8 cellular contexts compared by ENCODE assay signal in the genomic region with DNA sequence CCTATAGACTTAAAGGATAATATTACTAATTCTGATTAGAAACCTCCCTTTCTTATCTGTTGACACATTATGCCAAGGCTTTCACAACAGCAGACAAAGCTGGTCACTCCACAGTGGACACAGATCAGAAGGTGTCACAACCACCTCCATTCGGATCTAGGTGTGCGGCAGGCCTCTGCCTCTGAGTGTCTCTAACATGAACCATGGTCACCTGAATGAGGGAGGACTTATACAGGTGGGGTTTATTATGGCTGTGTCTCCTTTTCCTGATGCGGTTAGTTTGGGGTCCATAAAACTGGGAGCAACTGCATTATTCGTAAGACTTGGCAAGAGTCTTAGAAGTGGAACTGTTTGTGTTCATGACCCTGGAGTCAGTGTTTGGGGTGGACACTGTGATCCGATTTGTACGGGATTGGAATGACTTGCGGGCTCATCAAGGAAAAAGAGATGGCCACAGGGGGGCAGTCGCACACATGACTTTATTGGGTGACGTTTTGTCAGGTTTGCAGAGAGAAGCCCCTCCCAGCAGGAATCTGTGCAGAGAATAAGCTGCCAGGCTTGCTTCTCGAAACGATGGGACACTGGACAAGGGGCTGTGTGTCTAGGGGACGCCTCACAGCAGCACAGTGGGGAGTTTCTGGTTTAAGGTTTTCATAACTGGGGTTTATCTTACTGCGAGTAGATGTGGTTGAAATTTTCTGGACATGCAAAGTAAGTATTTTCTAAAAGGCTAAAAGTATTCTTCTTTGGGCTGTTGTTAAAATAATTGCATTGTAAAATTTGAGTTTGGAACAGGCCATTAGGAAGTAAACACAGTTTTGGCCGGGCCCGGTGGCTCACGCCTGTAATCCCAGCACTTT.
DNase-seq lines count a peak whose midpoint lies in the region; ATAC-seq and TF ChIP-seq lines count a peak whose summit lies in the region.

No MANE protein-coding gene starts in this region.

- no peaks in the 10 kb centered on the region for H3K9me3 ChIP-seq in WERI-Rb-1 (ENCODE audit: severe bottlenecking)
- no peaks in the 10 kb centered on the region for H3K9me3 ChIP-seq in left lung

- DNase-seq in AG09309 (ENCODE audit: low read depth) (no peak), GM19238 (ENCODE audit: insufficient read length, low spot score) (peak; percentile 18), NCI-H1694 treated with DMSO at 0.1 percent for 48 hours (lab: John Stamatoyannopoulos, UW) (peak; percentile 70), WERI-Rb-1 (peak; percentile 71), cerebellum (ENCODE audit: low spot score) (peak; percentile 37), left lung (peak in 1 of 2 donors; percentile 40)
- DNase-seq in stimulated activated CD4-positive, alpha-beta T cell treated with anti-CD3 and anti-CD28 coated beads, Interleukin-4, amount 100 ng/mL, for 48 hours (ENCODE audit: low read depth in 2 of 2) = peak; percentile 49 to 66

- peak; percentile 85 for ATAC-seq in left lung
- no peak for ATAC-seq in GM21515 (IDR thresholded peaks at IDR 0.05; ENCODE audit: unreplicated experiment)

- intact Hi-C loops in left lung (cut with DNase I) = loop anchor here in 1 of 2 donors (5.0 kb wide), 1 partner anchor 140 kb away; no protein-coding TSS in a partner anchor

- H3K4me3 ChIP-seq in AG09309 (ENCODE audit: control insufficient read depth, low read depth, low read length) (no peak overlapping the region), WERI-Rb-1 (ENCODE audit: low read depth, low read length) (no peak overlapping the region), left lung (no peak overlapping the region)

- peak; percentile 31 for TF ChIP-seq CTCF in AG09309 (IDR thresholded peaks at IDR 0.05; ENCODE audit: control insufficient read depth, insufficient read depth, low read depth, low read length, missing control alignments)
- TF ChIP-seq CTCF in WERI-Rb-1 (IDR thresholded peaks at IDR 0.05; ENCODE audit: low read depth, low read length) = peak; percentile 71
- TF ChIP-seq CTCF in left lung (IDR thresholded peaks at IDR 0.05) = peak; percentile 52 to 55

- no peaks in the 10 kb centered on the region for H3K4me1 ChIP-seq in left lung

- H3K36me3 ChIP-seq in WERI-Rb-1 = no peaks in the 10 kb centered on the region
- H3K36me3 ChIP-seq in left lung = no peaks in the 10 kb centered on the region

- H3K27ac ChIP-seq in WERI-Rb-1 (no peak overlapping the region), left lung (no peak overlapping the region)

- H3K27me3 ChIP-seq in WERI-Rb-1 (ENCODE audit: insufficient read depth, low read depth, severe bottlenecking) = peaks cover 64% of the 10 kb centered on the region
- peaks cover 0 to 46% of the 10 kb centered on the region in 2 donors for H3K27me3 ChIP-seq in left lung
